Comparison of ENCODE assay signal across 1 cellular context in the genomic region with DNA sequence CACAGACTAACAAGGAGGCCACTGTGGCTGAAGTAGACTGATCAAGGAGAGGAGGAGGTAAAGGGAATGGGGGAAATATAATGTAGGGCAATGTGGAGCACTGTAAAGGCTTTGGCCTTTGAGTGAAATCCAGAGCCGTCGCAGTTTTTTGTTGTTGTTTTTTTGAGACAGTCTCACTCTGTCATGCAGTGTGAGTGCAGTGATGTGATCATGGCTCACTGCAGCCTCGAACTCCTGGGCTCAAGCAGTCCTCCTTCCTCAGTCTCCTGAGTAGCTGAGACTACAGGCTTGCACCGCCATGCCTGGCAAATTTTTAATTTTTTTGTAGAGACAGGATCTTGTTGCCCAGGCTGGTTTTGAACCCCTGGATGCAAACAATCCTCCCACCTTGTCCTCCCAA.
TF ChIP-seq lines count a peak whose summit lies in the region.

No MANE protein-coding gene starts in this region.

TF ChIP-seq in WTC11, 78 proteins besides CTCF, POLR2A, EP300 and RAD21 (continued from another document):
- TF ChIP-seq, protein P1, sequence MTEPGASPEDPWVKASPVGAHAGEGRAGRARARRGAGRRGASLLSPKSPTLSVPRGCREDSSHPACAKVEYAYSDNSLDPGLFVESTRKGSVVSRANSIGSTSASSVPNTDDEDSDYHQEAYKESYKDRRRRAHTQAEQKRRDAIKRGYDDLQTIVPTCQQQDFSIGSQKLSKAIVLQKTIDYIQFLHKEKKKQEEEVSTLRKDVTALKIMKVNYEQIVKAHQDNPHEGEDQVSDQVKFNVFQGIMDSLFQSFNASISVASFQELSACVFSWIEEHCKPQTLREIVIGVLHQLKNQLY (CRISPR knock-in tag; IDR thresholded peaks at IDR 0.05) = no peak
- TF ChIP-seq ZNF396 (CRISPR knock-in tag; IDR thresholded peaks at IDR 0.05; ENCODE audit: borderline replicate concordance) (no peak), RELA (CRISPR knock-in tag; IDR thresholded peaks at IDR 0.05; ENCODE audit: borderline replicate concordance) (no peak)
